Comparison of ENCODE assay signal across 7 cellular contexts in genomic region chr10:82847242-82847641, GRCh38.
"Had no signal": no experiment of that assay in that cellular context is flagged by ENCODE, and none has a peak within 500 bp of the region (broad histone marks: within the 10 kb centered on the region; RNA-seq: fewer than 3 reads in every experiment).

No MANE protein-coding gene starts in this region.

- H3K27ac Mint-ChIP-seq: IgD-negative memory B cell had no signal

- H3K36me3 Mint-ChIP-seq: IgD-negative memory B cell had no signal

- H3K4me1 Mint-ChIP-seq: IgD-negative memory B cell had no signal

- DNase-seq: IMR-90, KBM-7, KG1 had no signal

- H3K4me3 Mint-ChIP-seq: IgD-negative memory B cell had no signal

- ATAC-seq: HepG2 had no signal

- H3K27me3 Mint-ChIP-seq: IgD-negative memory B cell had no signal

- H3K27ac ChIP-seq: HL-60 had no signal

- FAIRE-seq: HepG2, HTR-8/SVneo had no signal
